18 cellular contexts compared by ENCODE assay signal in the genomic region with DNA sequence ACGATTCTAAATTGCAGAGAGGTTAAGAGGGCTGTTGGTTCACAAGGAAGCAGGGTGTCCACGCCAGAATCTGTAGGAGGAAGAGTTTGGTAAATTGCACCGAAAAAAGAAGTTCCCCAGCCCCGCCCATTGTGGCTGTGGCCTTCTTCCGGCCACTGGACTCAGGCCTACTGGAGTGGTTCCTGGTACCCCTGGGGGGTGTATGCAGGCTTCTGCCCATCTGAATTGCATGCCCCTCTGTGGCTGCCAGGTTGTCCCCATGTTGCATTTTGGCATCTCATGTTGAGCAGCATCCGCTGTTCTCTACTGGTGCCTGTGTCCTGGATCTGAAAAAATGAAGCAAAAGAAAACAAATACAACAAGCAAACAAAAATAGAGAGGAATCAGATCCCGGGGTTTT.
"Had no signal": no experiment of that assay in that cellular context is flagged by ENCODE, and none has a peak within 500 bp of the region (broad histone marks: within the 10 kb centered on the region; RNA-seq: fewer than 3 reads in every experiment).

No MANE protein-coding gene starts in this region.

- H3K4me3 Mint-ChIP-seq: activated CD4-positive, alpha-beta T cell treated with anti-CD3 and anti-CD28 coated beads, Interleukin-2, amount 10 ng/mL, durations not matched to agents 24 days and 14 days; activated naive CD8-positive, alpha-beta T cell treated with anti-CD3 and anti-CD28 coated beads for 36 hours; central memory CD8-positive, alpha-beta T cell; naive thymus-derived CD4-positive, alpha-beta T cell had no signal

- H3K36me3 ChIP-seq: brain microvascular endothelial cell, heart left ventricle, prostate gland, suprapubic skin had no signal

- DNase-seq: activated CD4-positive, alpha-beta T cell treated with anti-CD3 and anti-CD28 coated beads, Interleukin-2, amount 10 ng/mL, durations not matched to agents 24 days and 14 days; activated CD4-positive, CD25-positive, alpha-beta regulatory T cell; activated naive CD8-positive, alpha-beta T cell treated with anti-CD3 and anti-CD28 coated beads for 36 hours; brain microvascular endothelial cell; effector CD8-positive, alpha-beta T cell; foreskin keratinocyte; heart left ventricle; naive thymus-derived CD4-positive, alpha-beta T cell; right cardiac atrium; stimulated activated CD4-positive, alpha-beta T cell treated with anti-CD3 and anti-CD28 coated beads, Interleukin-4, amount 100 ng/mL, for 4 hours; stimulated activated CD8-positive, alpha-beta memory T cell treated with anti-CD3 and anti-CD28 coated beads, Interleukin-4, amount 100 ng/mL, for 48 hours; stimulated activated naive CD4-positive, alpha-beta T cell treated with Interleukin-2 at 50 U/mL for 16 hours; SW 1271; trophoblast cell had no signal

- H3K4me1 Mint-ChIP-seq: activated CD4-positive, alpha-beta T cell treated with anti-CD3 and anti-CD28 coated beads, Interleukin-2, amount 10 ng/mL, durations not matched to agents 24 days and 14 days; activated naive CD8-positive, alpha-beta T cell treated with anti-CD3 and anti-CD28 coated beads for 36 hours; central memory CD8-positive, alpha-beta T cell; naive thymus-derived CD4-positive, alpha-beta T cell had no signal

- ATAC-seq: foreskin keratinocyte; heart left ventricle; naive thymus-derived CD4-positive, alpha-beta T cell; right cardiac atrium had no signal

- H3K27ac Mint-ChIP-seq: activated CD4-positive, alpha-beta T cell treated with anti-CD3 and anti-CD28 coated beads, Interleukin-2, amount 10 ng/mL, durations not matched to agents 24 days and 14 days; activated naive CD8-positive, alpha-beta T cell treated with anti-CD3 and anti-CD28 coated beads for 36 hours; naive thymus-derived CD4-positive, alpha-beta T cell had no signal

- H3K27me3 ChIP-seq: brain microvascular endothelial cell, foreskin keratinocyte, suprapubic skin had no signal

- H3K4me3 ChIP-seq: heart left ventricle, prostate gland, skin epidermis, suprapubic skin had no signal

- H3K36me3 Mint-ChIP-seq: activated naive CD8-positive, alpha-beta T cell treated with anti-CD3 and anti-CD28 coated beads for 36 hours; naive thymus-derived CD4-positive, alpha-beta T cell had no signal

- H3K4me1 ChIP-seq: foreskin keratinocyte, prostate gland, suprapubic skin had no signal

- H3K9me3 ChIP-seq: heart left ventricle, prostate gland, suprapubic skin had no signal

- H3K9me3 Mint-ChIP-seq: activated naive CD8-positive, alpha-beta T cell treated with anti-CD3 and anti-CD28 coated beads for 36 hours; central memory CD8-positive, alpha-beta T cell had no signal
